In genomic region chr12:69896653-69897381, GRCh38 we compare ENCODE assay signal across 21 cellular contexts.
DNase-seq lines count a peak whose midpoint lies in the region; ATAC-seq and TF ChIP-seq lines count a peak whose summit lies in the region.
"Had no signal": no experiment of that assay in that cellular context is flagged by ENCODE, and none has a peak within 500 bp of the region (broad histone marks: within the 10 kb centered on the region; RNA-seq: fewer than 3 reads in every experiment).

No MANE protein-coding gene starts in this region.

- no peak overlapping the region for H3K4me3 Mint-ChIP-seq in WTC11
- no peak overlapping the region for H3K4me3 Mint-ChIP-seq in stimulated activated effector memory CD8-positive, alpha-beta T cell treated with anti-CD3 and anti-CD28 coated beads, Interleukin-12 subunit alpha, Interleukin-12 subunit beta, amount 100 ng/mL, for 72 hours
- H3K4me3 Mint-ChIP-seq: activated T-cell treated with anti-CD3 and anti-CD28 coated beads, Interleukin-2, amount 50 U/mL, for 24 hours; naive thymus-derived CD8-positive, alpha-beta T cell; stimulated activated naive B cell treated with anti-CD40 and anti-IgM and Interleukin-4, amounts not matched to agents 10 μg/mL and 1 μg/mL and 100 μg/mL, for 72 hours had no signal

- H3K9me3 Mint-ChIP-seq in WTC11: no peaks in the 10 kb centered on the region
- H3K9me3 Mint-ChIP-seq in stimulated activated effector memory CD8-positive, alpha-beta T cell treated with anti-CD3 and anti-CD28 coated beads, Interleukin-12 subunit alpha, Interleukin-12 subunit beta, amount 100 ng/mL, for 72 hours: no peaks in the 10 kb centered on the region
- H3K9me3 Mint-ChIP-seq: activated T-cell treated with anti-CD3 and anti-CD28 coated beads, Interleukin-2, amount 50 U/mL, for 24 hours; CD14-positive monocyte; naive thymus-derived CD8-positive, alpha-beta T cell; stimulated activated naive B cell treated with anti-CD40 and anti-IgM and Interleukin-4, amounts not matched to agents 10 μg/mL and 1 μg/mL and 100 μg/mL, for 72 hours had no signal

- no peaks in the 10 kb centered on the region for H3K36me3 ChIP-seq in HUES64 (ENCODE audit: insufficient read depth, low read length)
- H3K36me3 ChIP-seq: colonic mucosa, spleen, vagina had no signal

- POLR2A ChIA-PET in WTC11 (lab: Charles Lee): no interaction called here

- peak overlapping the region; percentile 92 for H3K27ac Mint-ChIP-seq in WTC11
- no peak overlapping the region for H3K27ac Mint-ChIP-seq in stimulated activated effector memory CD8-positive, alpha-beta T cell treated with anti-CD3 and anti-CD28 coated beads, Interleukin-12 subunit alpha, Interleukin-12 subunit beta, amount 100 ng/mL, for 72 hours
- H3K27ac Mint-ChIP-seq: activated T-cell treated with anti-CD3 and anti-CD28 coated beads, Interleukin-2, amount 50 U/mL, for 24 hours; CD14-positive monocyte; naive thymus-derived CD8-positive, alpha-beta T cell; stimulated activated naive B cell treated with anti-CD40 and anti-IgM and Interleukin-4, amounts not matched to agents 10 μg/mL and 1 μg/mL and 100 μg/mL, for 72 hours had no signal

- peak; percentile 70 for DNase-seq in WTC11 (ENCODE audit: low spot score)
- DNase-seq in islet precursor cell: peak; percentile 86
- no peak for DNase-seq in stimulated activated effector memory CD8-positive, alpha-beta T cell treated with anti-CD3 and anti-CD28 coated beads, Interleukin-12 subunit alpha, Interleukin-12 subunit beta, amount 100 ng/mL, for 72 hours (ENCODE audit: low spot score in 2 of 2)
- DNase-seq in AML-193 (lab: John Stamatoyannopoulos, UW): no peak
- DNase-seq in left cardiac atrium: no peak
- no peak for DNase-seq in T-helper 9 cell
- DNase-seq: activated CD4-positive, alpha-beta T cell treated with anti-CD3 and anti-CD28 coated beads for 4 hours; activated CD8-positive, alpha-beta memory T cell treated with anti-CD3 and anti-CD28 coated beads for 24 hours; activated T-cell treated with anti-CD3 and anti-CD28 coated beads, Interleukin-2, amount 50 U/mL, for 24 hours; colonic mucosa; KBM-7; naive thymus-derived CD8-positive, alpha-beta T cell; NCI-H1436 treated with DMSO at 0.1 percent for 48 hours; spleen; stimulated activated CD4-positive, alpha-beta T cell treated with anti-CD3 and anti-CD28 coated beads, Interleukin-4, amount 100 ng/mL, for 1 hour; stimulated activated naive B cell treated with anti-CD40 and anti-IgM and Interleukin-4, amounts not matched to agents 10 μg/mL and 1 μg/mL and 100 μg/mL, for 72 hours; T-helper 2 cell; testis had no signal

- no peaks in the 10 kb centered on the region for H3K36me3 Mint-ChIP-seq in WTC11
- H3K36me3 Mint-ChIP-seq in stimulated activated effector memory CD8-positive, alpha-beta T cell treated with anti-CD3 and anti-CD28 coated beads, Interleukin-12 subunit alpha, Interleukin-12 subunit beta, amount 100 ng/mL, for 72 hours: no peaks in the 10 kb centered on the region
- H3K36me3 Mint-ChIP-seq: CD14-positive monocyte; naive thymus-derived CD8-positive, alpha-beta T cell; stimulated activated naive B cell treated with anti-CD40 and anti-IgM and Interleukin-4, amounts not matched to agents 10 μg/mL and 1 μg/mL and 100 μg/mL, for 72 hours had no signal

- peaks cover 66% of the 10 kb centered on the region for H3K4me1 Mint-ChIP-seq in WTC11
- no peaks in the 10 kb centered on the region for H3K4me1 Mint-ChIP-seq in stimulated activated effector memory CD8-positive, alpha-beta T cell treated with anti-CD3 and anti-CD28 coated beads, Interleukin-12 subunit alpha, Interleukin-12 subunit beta, amount 100 ng/mL, for 72 hours
- H3K4me1 Mint-ChIP-seq: stimulated activated naive B cell treated with anti-CD40 and anti-IgM and Interleukin-4, amounts not matched to agents 10 μg/mL and 1 μg/mL and 100 μg/mL, for 72 hours had no signal

- 0 out of 2 replicates have a peak overlapping the region, but pooled peaks have one; percentile 17 for H3K4me3 ChIP-seq in HUES64 (ENCODE audit: low read length)
- H3K4me3 ChIP-seq: colonic mucosa, spleen, testis, vagina had no signal

- H3K9ac ChIP-seq in HUES64 (ENCODE audit: low read depth, low read length): peak overlapping the region; percentile 17

- peak; percentile 84 for ATAC-seq in WTC11
- peak; percentile 29 for ATAC-seq in stimulated activated effector memory CD8-positive, alpha-beta T cell treated with anti-CD3 and anti-CD28 coated beads, Interleukin-12 subunit alpha, Interleukin-12 subunit beta, amount 100 ng/mL, for 72 hours
- no peak for ATAC-seq in left cardiac atrium
- ATAC-seq: naive thymus-derived CD8-positive, alpha-beta T cell; stimulated activated naive B cell treated with anti-CD40 and anti-IgM and Interleukin-4, amounts not matched to agents 10 μg/mL and 1 μg/mL and 100 μg/mL, for 72 hours had no signal

- H3K9me3 ChIP-seq in HUES64 (ENCODE audit: insufficient read depth, low read depth, low read length): no peaks in the 10 kb centered on the region
- H3K9me3 ChIP-seq: colonic mucosa, spleen, testis, vagina had no signal

- H3K27me3 ChIP-seq in HUES64 (ENCODE audit: insufficient read depth, low read length): no peaks in the 10 kb centered on the region
- H3K27me3 ChIP-seq: colonic mucosa, spleen, testis, vagina had no signal

- no peaks in the 10 kb centered on the region for H3K27me3 Mint-ChIP-seq in WTC11 (ENCODE audit: low read depth)
- H3K27me3 Mint-ChIP-seq: stimulated activated naive B cell treated with anti-CD40 and anti-IgM and Interleukin-4, amounts not matched to agents 10 μg/mL and 1 μg/mL and 100 μg/mL, for 72 hours had no signal

- H3K27ac ChIP-seq in HUES64 (ENCODE audit: low read depth, low read length): peak overlapping the region; percentile 92
- H3K27ac ChIP-seq: colonic mucosa, spleen, testis, vagina had no signal

- intact Hi-C loops in left cardiac atrium (cut with DNase I): loop anchor here in 1 of 2 donors (10.0 kb wide), 1 partner anchor 828 kb away; no protein-coding TSS in a partner anchor

- 23% methylated on average over 4 of the region's 4 CpGs for WGBS in HUES64

- CTCF ChIA-PET in WTC11 (lab: Charles Lee): interaction anchor here (0.6 to 1.2 kb wide), 2 partner anchors 257 to 666 kb away, joined by 3 read pairs; no protein-coding TSS in a partner anchor

- no peak for TF ChIP-seq CTCF in WTC11 (IDR thresholded peaks at IDR 0.05)

- peaks cover 55% of the 10 kb centered on the region for H3K4me1 ChIP-seq in HUES64 (ENCODE audit: insufficient read depth, low read length)
- H3K4me1 ChIP-seq: colonic mucosa, testis had no signal

TF ChIP-seq in WTC11, 78 proteins besides CTCF, POLR2A, EP300 and RAD21 (continues in another document):
- TF ChIP-seq GRHL2 (CRISPR knock-in tag; IDR thresholded peaks at IDR 0.05; ENCODE audit: insufficient replicate concordance, severe bottlenecking): no peak
- no peak for TF ChIP-seq NFYB (CRISPR knock-in tag; conservative IDR thresholded peaks at IDR 0.05; ENCODE audit: low read depth)
- 0 out of 2 replicates have a peak, but pooled peaks have one; percentile 75 for TF ChIP-seq ZBTB43 (CRISPR knock-in tag; IDR thresholded peaks at IDR 0.05)
- TF ChIP-seq FOXJ3 (CRISPR knock-in tag; IDR thresholded peaks at IDR 0.05; ENCODE audit: borderline replicate concordance): no peak
- peak; percentile 21; the same call in 1 of the 2 replicates for TF ChIP-seq MAX (CRISPR knock-in tag; IDR thresholded peaks at IDR 0.05)
- no peak for TF ChIP-seq STAT6 (CRISPR knock-in tag; conservative IDR thresholded peaks at IDR 0.05; ENCODE audit: low read depth)

Comparison
In these comparisons a context has a peak if more than half of its experiments do, and no peak if none do; other contexts are left out.
1. ATAC-seq: peak in WTC11 (single experiment) and stimulated activated effector memory CD8-positive, alpha-beta T cell treated with anti-CD3 and anti-CD28 coated beads, Interleukin-12 subunit alpha, Interleukin-12 subunit beta, amount 100 ng/mL, for 72 hours (single experiment); none in left cardiac atrium (0 of 2).
2. DNase-seq: peak in WTC11 (single experiment) and islet precursor cell (single experiment); none in stimulated activated effector memory CD8-positive, alpha-beta T cell treated with anti-CD3 and anti-CD28 coated beads, Interleukin-12 subunit alpha, Interleukin-12 subunit beta, amount 100 ng/mL, for 72 hours (0 of 2), AML-193 (0 of 2), left cardiac atrium (single experiment) and T-helper 9 cell (single experiment).